In genomic region chr11:126432525-126432924, GRCh38 we compare ENCODE assay signal across 18 cellular contexts.
DNase-seq lines count a peak whose midpoint lies in the region; ATAC-seq and TF ChIP-seq lines count a peak whose summit lies in the region.
"Had no signal": no experiment of that assay in that cellular context is flagged by ENCODE, and none has a peak within 500 bp of the region (broad histone marks: within the 10 kb centered on the region; RNA-seq: fewer than 3 reads in every experiment).

No MANE protein-coding gene starts in this region.

- ATAC-seq in left lobe of liver, result peak; percentile 13
- ATAC-seq: stimulated activated naive CD8-positive, alpha-beta T cell treated with anti-CD3 and anti-CD28 coated beads, Interleukin-15, Interleukin-2, amounts not matched to agents 100 U/mL and 50 U/mL, for 24 hours had no signal

- H3K27ac ChIP-seq in ACC112 (ENCODE audit: low read depth, low read length) (peak overlapping the region; percentile 65; the same call in 1 of the 2 replicates), colonic mucosa (peak overlapping the region; percentile 91), sigmoid colon (peak overlapping the region; percentile 49 to 68 (median 64))
- H3K27ac ChIP-seq: SJCRH30 had no signal

- peak overlapping the region; percentile 87 for H2AFZ ChIP-seq in ACC112 (ENCODE audit: low read length, unreplicated experiment)

- H3K4me1 ChIP-seq in ACC112 (ENCODE audit: control insufficient read depth, insufficient read depth, low read length, unreplicated experiment) (peaks cover 23% of the 10 kb centered on the region), colonic mucosa (peaks cover 14% of the 10 kb centered on the region), sigmoid colon (peaks cover 0 to 15% (median 11%) of the 10 kb centered on the region in 4 donors)
- H3K4me1 ChIP-seq: SJCRH30 had no signal

- DNase-seq in colonic mucosa (no peak), left lobe of liver (ENCODE audit: low spot score) (no peak), sigmoid colon (no peak), ureter (ENCODE audit: low spot score) (no peak), putamen (ENCODE audit: low spot score) (no peak)
- no peak for DNase-seq in activated CD4-positive, alpha-beta T cell treated with anti-CD3 and anti-CD28 coated beads for 48 hours
- DNase-seq in activated CD8-positive, alpha-beta memory T cell treated with anti-CD3 and anti-CD28 coated beads, Interleukin-2, amount 50 U/mL, for 4 hours, result no peak
- DNase-seq: activated naive CD4-positive, alpha-beta T cell treated with anti-CD3 and anti-CD28 coated beads, Interleukin-2, amount 50 U/mL, for 16 hours; C1 segment of cervical spinal cord; cortex of kidney; Kasumi-1; NCI-H1092 treated with DMSO at 0.1 percent for 48 hours; NCI-H524 treated with DMSO at 0.1 percent for 48 hours; SJCRH30; stimulated activated naive CD8-positive, alpha-beta T cell treated with anti-CD3 and anti-CD28 coated beads, Interleukin-15, Interleukin-2, amounts not matched to agents 100 U/mL and 50 U/mL, for 24 hours had no signal

- no peak for TF ChIP-seq POLR2A in sigmoid colon (IDR thresholded peaks at IDR 0.05)

- no peaks in the 10 kb centered on the region for H3K79me2 ChIP-seq in ACC112 (ENCODE audit: control insufficient read depth, insufficient read depth, low read length, unreplicated experiment)

- no peak overlapping the region for H3K4me3 ChIP-seq in ACC112 (ENCODE audit: low read depth, low read length)
- H3K4me3 ChIP-seq in colonic mucosa, result no peak overlapping the region
- H3K4me3 ChIP-seq in sigmoid colon, result no peak overlapping the region
- H3K4me3 ChIP-seq: A549, mucosa of descending colon, SJCRH30 had no signal

- H3K27me3 ChIP-seq in ACC112 (ENCODE audit: insufficient read depth, low read length) (no peaks in the 10 kb centered on the region), colonic mucosa (no peaks in the 10 kb centered on the region), sigmoid colon (no peaks in the 10 kb centered on the region)
- H3K27me3 ChIP-seq: SJCRH30 had no signal

- H3K36me3 ChIP-seq in ACC112 (ENCODE audit: insufficient read depth, low read length) (no peaks in the 10 kb centered on the region), colonic mucosa (no peaks in the 10 kb centered on the region), sigmoid colon (no peaks in the 10 kb centered on the region)
- H3K36me3 ChIP-seq: SJCRH30 had no signal

- H3K9ac ChIP-seq in colonic mucosa (ENCODE audit: low read depth in 2 of 2, low read length in 2 of 2), result no peak overlapping the region

- TF ChIP-seq CTCF in colonic mucosa (IDR thresholded peaks at IDR 0.05), result no peak
- TF ChIP-seq CTCF in sigmoid colon (IDR thresholded peaks at IDR 0.05), result no peak

- no peak for TF ChIP-seq EP300 in sigmoid colon (IDR thresholded peaks at IDR 0.05)

- 86 to 91% methylated on average over 6 of the region's 6 CpGs for WGBS in sigmoid colon, 2 donors

- intact Hi-C loops in colonic mucosa (cut with DNase I) (loop anchor here (10.0 kb wide), 1 partner anchor 118 kb away; no protein-coding TSS in a partner anchor), sigmoid colon (cut with DNase I) (no loop called here)

- no peaks in the 10 kb centered on the region for H3K9me3 ChIP-seq in colonic mucosa
- H3K9me3 ChIP-seq in sigmoid colon, result no peaks in the 10 kb centered on the region
- H3K9me3 ChIP-seq: A549, mucosa of descending colon, SJCRH30 had no signal
